25 cellular contexts compared by ENCODE assay signal in genomic region chr3:27646891-27647290, GRCh38.
"Had no signal": no experiment of that assay in that cellular context is flagged by ENCODE, and none has a peak within 500 bp of the region (broad histone marks: within the 10 kb centered on the region; RNA-seq: fewer than 3 reads in every experiment).

No MANE protein-coding gene starts in this region.

- H3K4me3 ChIP-seq: stomach, suprapubic skin, testis, thoracic aorta, thyroid gland, tibial artery, tibial nerve, transverse colon, upper lobe of left lung, upper lobe of right lung, uterus, vagina had no signal

- ATAC-seq: stimulated activated effector memory CD8-positive, alpha-beta T cell treated with anti-CD3 and anti-CD28 coated beads, Interleukin-12 subunit alpha, Interleukin-12 subunit beta, amount 100 ng/mL, for 72 hours; stimulated activated memory B cell treated with anti-CD40 and anti-IgM and Interleukin-4, amounts not matched to agents 10 μg/mL and 1 μg/mL and 100 μg/mL, for 72 hours; stimulated activated naive B cell treated with anti-CD40 and anti-IgM and Interleukin-4, amounts not matched to agents 10 μg/mL and 1 μg/mL and 100 μg/mL, for 72 hours; stimulated activated naive CD8-positive, alpha-beta T cell treated with anti-CD3 and anti-CD28 coated beads, Interleukin-15, amount 100 ng/mL, for 72 hours; stimulated activated naive CD8-positive, alpha-beta T cell treated with anti-CD3 and anti-CD28 coated beads, Interleukin-15, Interleukin-2, amounts not matched to agents 100 U/mL and 50 U/mL, for 24 hours; upper lobe of right lung had no signal

- DNase-seq: stimulated activated CD4-positive, alpha-beta T cell treated with anti-CD3 and anti-CD28 coated beads, Interleukin-2, amount 100 ng/mL, for 48 hours; stimulated activated CD4-positive, alpha-beta T cell treated with anti-CD3 and anti-CD28 coated beads, Interleukin-4, amount 100 ng/mL, for 1 hour; stimulated activated CD4-positive, alpha-beta T cell treated with anti-CD3 and anti-CD28 coated beads, Interleukin-4, amount 100 ng/mL, for 24 hours; stimulated activated CD4-positive, alpha-beta T cell treated with anti-CD3 and anti-CD28 coated beads, Interleukin-4, amount 100 ng/mL, for 4 hours; stimulated activated CD8-positive, alpha-beta memory T cell treated with anti-CD3 and anti-CD28 coated beads, Interleukin-4, amount 100 ng/mL, for 48 hours; stimulated activated naive B cell treated with anti-CD40 and anti-IgM and Interleukin-4, amounts not matched to agents 10 μg/mL and 1 μg/mL and 100 μg/mL, for 72 hours; stimulated activated naive CD4-positive, alpha-beta T cell; stimulated activated naive CD4-positive, alpha-beta T cell treated with Interleukin-2 at 50 U/mL for 16 hours; stimulated activated naive CD8-positive, alpha-beta T cell treated with anti-CD3 and anti-CD28 coated beads, Interleukin-15, amount 100 ng/mL, for 72 hours; stimulated activated naive CD8-positive, alpha-beta T cell treated with anti-CD3 and anti-CD28 coated beads, Interleukin-15, Interleukin-2, amounts not matched to agents 100 U/mL and 50 U/mL, for 24 hours; stomach; substantia nigra; testis; thyroid gland; tibial artery; transverse colon; upper lobe of left lung; upper lobe of right lung; uterus had no signal

- H3K4me1 ChIP-seq: testis, thyroid gland, tibial nerve, transverse colon, upper lobe of left lung, upper lobe of right lung, uterus, vagina had no signal

- H3K27ac ChIP-seq: stomach, suprapubic skin, testis, thoracic aorta, thyroid gland, tibial artery, tibial nerve, transverse colon, upper lobe of left lung, upper lobe of right lung, uterus, vagina had no signal

- H3K27me3 ChIP-seq: stomach, suprapubic skin, testis, thyroid gland, tibial artery, tibial nerve, transverse colon, upper lobe of left lung, upper lobe of right lung, uterus, vagina had no signal

- H3K9me3 ChIP-seq: stomach, suprapubic skin, testis, thoracic aorta, thyroid gland, tibial artery, tibial nerve, transverse colon, upper lobe of left lung, upper lobe of right lung, uterus, vagina had no signal

- H3K36me3 ChIP-seq: stomach, suprapubic skin, thoracic aorta, thyroid gland, tibial artery, tibial nerve, transverse colon, upper lobe of left lung, upper lobe of right lung, uterus, vagina had no signal
